In genomic region chr15:76987896-76988860, GRCh38 we compare ENCODE assay signal across 1 cellular context.
A peak's percentile ranks its signal among the peaks of the same experiment; 100 is the strongest.
TF ChIP-seq lines count a peak whose summit lies in the region.

No MANE protein-coding gene starts in this region.

TF ChIP-seq in PFSK-1, 5 proteins besides CTCF, POLR2A, EP300 and RAD21 (continued from another document):
- TF ChIP-seq REST (IDR thresholded peaks at IDR 0.05; ENCODE audit: insufficient read depth in 1 of 2, low read depth in 2 of 2, low read length in 2 of 2) (0 out of 4 replicates have a peak, but pooled peaks of 1 of the 2 experiments have one; percentile 39), TAF1 (IDR thresholded peaks at IDR 0.05; ENCODE audit: borderline replicate concordance, insufficient read depth, low read length) (no peak), SIN3A (IDR thresholded peaks at IDR 0.05; ENCODE audit: borderline replicate concordance, insufficient read depth, low read length) (peak; percentile 76; the same call in 1 of the 2 replicates), FOXP2 (optimal IDR thresholded peaks at IDR 0.05; ENCODE audit: borderline replicate concordance, extremely low read depth, extremely low read length, insufficient read depth) (no peak)
